In the genomic region with DNA sequence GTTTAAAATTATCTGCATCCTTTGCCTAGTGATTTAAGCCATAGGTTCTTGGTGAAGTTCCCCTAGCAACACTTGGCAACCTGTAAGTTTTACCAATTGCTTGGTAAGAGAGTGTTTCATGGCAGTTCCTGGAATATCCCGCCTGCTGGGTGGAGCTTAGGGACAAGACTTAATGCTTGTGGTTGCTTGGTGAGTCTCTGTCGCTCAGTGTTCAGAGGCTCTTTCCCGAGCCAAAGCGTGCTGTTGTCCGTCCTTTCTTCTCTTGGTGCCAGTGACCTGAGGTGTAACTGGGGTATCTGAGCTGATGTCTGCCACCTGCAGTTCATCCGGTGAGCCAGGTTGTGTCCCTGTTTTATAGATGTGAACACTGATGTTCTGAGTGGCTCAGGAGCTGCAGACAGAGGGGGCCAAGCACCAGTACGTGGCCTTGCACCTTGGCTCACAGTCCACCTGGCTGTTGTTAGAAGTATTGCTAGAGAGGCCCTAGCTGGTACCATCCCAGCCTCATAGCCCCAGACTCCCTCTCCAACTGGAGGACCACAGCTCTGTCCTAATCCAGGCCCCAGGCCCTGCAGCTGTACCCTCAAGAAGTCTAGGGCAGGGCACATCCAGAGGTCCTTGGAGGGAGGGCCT, we compare ENCODE assay signal across 12 cellular contexts. TPM values are rescaled to one million over a fixed set of nuclear protein-coding genes. Genes with fewer than 3 reads are reported as not detected.
DNase-seq lines count a peak whose midpoint lies in the region; ATAC-seq, FAIRE-seq and TF ChIP-seq lines count a peak whose summit lies in the region.
"Had no signal": no experiment of that assay in that cellular context is flagged by ENCODE, and none has a peak within 500 bp of the region (broad histone marks: within the 10 kb centered on the region; RNA-seq: fewer than 3 reads in every experiment).

No MANE protein-coding gene starts in this region.

- H3K4me2 ChIP-seq in OCI-LY1 (ENCODE audit: low read length), result no peak overlapping the region

- no peaks in the 10 kb centered on the region for H3F3A ChIP-seq in OCI-LY1 (ENCODE audit: insufficient read depth, low read length)

- H3K4me1 ChIP-seq in OCI-LY1 (ENCODE audit: insufficient read depth, low read length, severe bottlenecking) (no peaks in the 10 kb centered on the region), suprapubic skin (peaks cover 61% of the 10 kb centered on the region)

- no peaks in the 10 kb centered on the region for H4K20me1 ChIP-seq in OCI-LY1 (ENCODE audit: insufficient read depth, low read length)

- no peaks in the 10 kb centered on the region for H3K79me2 ChIP-seq in OCI-LY1 (ENCODE audit: insufficient read depth, low read length)

- H3K9me2 ChIP-seq in OCI-LY1 (ENCODE audit: low read depth, low read length), result no peaks in the 10 kb centered on the region

- H3K36me3 ChIP-seq in OCI-LY1 (ENCODE audit: insufficient read depth, low read length) (no peaks in the 10 kb centered on the region), suprapubic skin (no peaks in the 10 kb centered on the region)
- H3K36me3 ChIP-seq: cardiac muscle cell, prostate gland had no signal

- no peak overlapping the region for H3K4me3 ChIP-seq in OCI-LY1 (ENCODE audit: low read depth, low read length, poor library complexity, severe bottlenecking)
- H3K4me3 ChIP-seq in suprapubic skin, result no peak overlapping the region
- H3K4me3 ChIP-seq: cardiac muscle cell, prostate gland had no signal

- H3K27ac ChIP-seq in OCI-LY1 (ENCODE audit: low read depth, low read length, poor library complexity, severe bottlenecking), result no peak overlapping the region
- H3K27ac ChIP-seq in suprapubic skin, result peak overlapping the region; percentile 29
- H3K27ac ChIP-seq: cardiac muscle cell, prostate gland had no signal

- no peak overlapping the region for H2AFZ ChIP-seq in OCI-LY1 (ENCODE audit: low read length)

- TF ChIP-seq EP300 in suprapubic skin (IDR thresholded peaks at IDR 0.05), result no peak

- H3K27me3 ChIP-seq in OCI-LY1 (ENCODE audit: insufficient read depth, low read length) (no peaks in the 10 kb centered on the region), suprapubic skin (no peaks in the 10 kb centered on the region)
- H3K27me3 ChIP-seq: cardiac muscle cell had no signal

- TF ChIP-seq POLR2A in suprapubic skin (IDR thresholded peaks at IDR 0.05) (no peak), GM12892 (IDR thresholded peaks at IDR 0.05; ENCODE audit: low read depth, low read length) (no peak)

- WGBS in suprapubic skin, result 50% methylated on average over 2 of the region's 7 CpGs

- H3K9ac ChIP-seq in OCI-LY1 (ENCODE audit: low read length), result no peak overlapping the region

- peak; percentile 46 for DNase-seq in activated CD8-positive, alpha-beta memory T cell treated with anti-CD3 and anti-CD28 coated beads for 24 hours
- DNase-seq in activated CD8-positive, alpha-beta memory T cell treated with anti-CD3 and anti-CD28 coated beads, Interleukin-2, amount 50 U/mL, for 4 hours, result no peak
- DNase-seq in fibroblast of peridontal ligament (ENCODE audit: extremely low read depth) (peak; percentile 53), suprapubic skin (ENCODE audit: low spot score in 2 of 2) (peak; percentile 46 to 68), NCI-H345 treated with DMSO at 0.1 percent for 48 hours (lab: John Stamatoyannopoulos, UW; ENCODE audit: unreplicated experiment) (no peak), GM12892 (ENCODE audit: insufficient read length) (no peak)
- DNase-seq: activated CD4-positive, alpha-beta T cell treated with anti-CD3 and anti-CD28 coated beads, Interleukin-2, amount 10 ng/mL, durations not matched to agents 7 days and 5 days; NCI-H446 had no signal

- no peak for FAIRE-seq in GM12892 (lab: Jason Lieb, UNC)

- TF ChIP-seq CTCF in OCI-LY1 (IDR thresholded peaks at IDR 0.05; ENCODE audit: low read length) (peak; percentile 29; the same call in 1 of the 2 replicates), suprapubic skin (IDR thresholded peaks at IDR 0.05) (peak in 1 of 2 donors; percentile 19)

- no peak for ATAC-seq in GM21723 (IDR thresholded peaks at IDR 0.05; ENCODE audit: unreplicated experiment)

- H3K9me3 ChIP-seq in OCI-LY1 (ENCODE audit: low read length), result no peaks in the 10 kb centered on the region
- no peaks in the 10 kb centered on the region for H3K9me3 ChIP-seq in suprapubic skin
- H3K9me3 ChIP-seq: prostate gland had no signal

RNA-seq across cellular contexts. Expression of gene PHF2, which starts 16.1 kb away (rescaled TPM):
- 10 to 100 TPM; 22.6 to 40.2 (median 28.4) TPM for total RNA-seq in suprapubic skin
- polyA plus RNA-seq in GM12892 (2012; ENCODE audit: missing spikeins), result 7.4 TPM

Comparison
In these comparisons a context has a peak if more than half of its experiments do, and no peak if none do; other contexts are left out.
1. DNase-seq: peak in activated CD8-positive, alpha-beta memory T cell treated with anti-CD3 and anti-CD28 coated beads for 24 hours (single experiment), fibroblast of peridontal ligament (single experiment) and suprapubic skin (2 of 2); none in activated CD8-positive, alpha-beta memory T cell treated with anti-CD3 and anti-CD28 coated beads, Interleukin-2, amount 50 U/mL, for 4 hours (single experiment), NCI-H345 treated with DMSO at 0.1 percent for 48 hours (single experiment) and GM12892 (single experiment).